Comparison of ENCODE assay signal across 28 cellular contexts in genomic region chr15:28129261-28129848, GRCh38. TPM values are rescaled to one million over a fixed set of nuclear protein-coding genes. Genes with fewer than 3 reads are reported as not detected.
"Had no signal": no experiment of that assay in that cellular context is flagged by ENCODE, and none has a peak within 500 bp of the region (broad histone marks: within the 10 kb centered on the region; RNA-seq: fewer than 3 reads in every experiment).

No MANE protein-coding gene starts in this region.

- H3K4me1 Mint-ChIP-seq: stimulated activated naive CD8-positive, alpha-beta T cell treated with anti-CD3 and anti-CD28 coated beads, Interleukin-15, amount 100 ng/mL, for 72 hours had no signal

- H3K9me3 Mint-ChIP-seq: activated B cell treated with CpG ODN at 0.5 μM for 24 hours; nephron; stimulated activated naive CD8-positive, alpha-beta T cell treated with anti-CD3 and anti-CD28 coated beads, Interleukin-15, amount 100 ng/mL, for 72 hours had no signal

- H3K9me3 ChIP-seq: body of pancreas, pancreas, psoas muscle, suprapubic skin, transverse colon had no signal

- H3K4me3 ChIP-seq: body of pancreas, pancreas, psoas muscle, suprapubic skin, transverse colon had no signal

- ATAC-seq: activated CD4-positive, alpha-beta T cell treated with anti-CD3 and anti-CD28 coated beads for 36 hours; body of pancreas; pancreas; psoas muscle; stimulated activated naive CD8-positive, alpha-beta T cell treated with anti-CD3 and anti-CD28 coated beads, Interleukin-15, amount 100 ng/mL, for 72 hours; T-helper 17 cell had no signal

- H3K27ac Mint-ChIP-seq: activated B cell treated with CpG ODN at 0.5 μM for 24 hours; activated CD4-positive, alpha-beta T cell treated with anti-CD3 and anti-CD28 coated beads for 36 hours; nephron; T-helper 17 cell had no signal

- H3K4me3 Mint-ChIP-seq: activated B cell treated with CpG ODN at 0.5 μM for 24 hours; activated CD4-positive, alpha-beta T cell treated with anti-CD3 and anti-CD28 coated beads for 36 hours; nephron; stimulated activated naive CD8-positive, alpha-beta T cell treated with anti-CD3 and anti-CD28 coated beads, Interleukin-15, amount 100 ng/mL, for 72 hours; T-helper 17 cell had no signal

- H3K27me3 Mint-ChIP-seq: activated B cell treated with CpG ODN at 0.5 μM for 24 hours; activated CD4-positive, alpha-beta T cell treated with anti-CD3 and anti-CD28 coated beads for 36 hours; stimulated activated naive CD8-positive, alpha-beta T cell treated with anti-CD3 and anti-CD28 coated beads, Interleukin-15, amount 100 ng/mL, for 72 hours; T-helper 17 cell had no signal

- DNase-seq: activated B cell treated with CpG ODN at 0.5 μM for 24 hours; activated CD4-positive, alpha-beta T cell treated with anti-CD3 and anti-CD28 coated beads for 36 hours; activated CD4-positive, alpha-beta T cell treated with anti-CD3 and anti-CD28 coated beads, Interleukin-2, amount 50 U/mL, for 4 hours; activated CD8-positive, alpha-beta memory T cell treated with anti-CD3 and anti-CD28 coated beads, Interleukin-2, amount 50 U/mL, for 48 hours; activated effector memory CD4-positive, alpha-beta T cell treated with anti-CD3 and anti-CD28 coated beads, Interleukin-2, amount 50 U/mL, for 16 hours; activated naive CD4-positive, alpha-beta T cell treated with anti-CD3 and anti-CD28 coated beads, Interleukin-2, amount 50 U/mL, for 16 hours; anterior cingulate cortex; body of pancreas; caudate nucleus; foreskin fibroblast; hippocampal formation; kidney glomerular epithelial cell; pancreas; psoas muscle; right cardiac atrium; stimulated activated CD4-positive, alpha-beta T cell treated with anti-CD3 and anti-CD28 coated beads, Interleukin-12 subunit alpha, Interleukin-12 subunit beta, amount 100 ng/mL, for 4 hours; stimulated activated CD4-positive, alpha-beta T cell treated with anti-CD3 and anti-CD28 coated beads, Interleukin-4, amount 100 ng/mL, for 4 hours; stimulated activated naive CD8-positive, alpha-beta T cell treated with anti-CD3 and anti-CD28 coated beads, Interleukin-15, amount 100 ng/mL, for 72 hours; SW 1271; T-helper 17 cell; transverse colon had no signal

- H3K27me3 ChIP-seq: body of pancreas, pancreas, suprapubic skin, transverse colon had no signal

- H3K27ac ChIP-seq: body of pancreas, pancreas, psoas muscle, suprapubic skin, transverse colon had no signal

- H3K4me1 ChIP-seq: body of pancreas, pancreas, psoas muscle, suprapubic skin, transverse colon had no signal

RNA-seq across cellular contexts. Expression of gene OCA2, which starts 30.2 kb away (rescaled TPM):
- total RNA-seq: activated B cell treated with CpG ODN at 0.5 μM for 24 hours; activated CD4-positive, alpha-beta T cell treated with anti-CD3 and anti-CD28 coated beads for 36 hours; activated CD8-positive, alpha-beta memory T cell treated with anti-CD3 and anti-CD28 coated beads for 36 hours; body of pancreas; epithelial cell of proximal tubule; fibroblast of lung; glomerular endothelial cell; myocyte; T-helper 17 cell had no signal
- polyA plus RNA-seq: fibroblast of lung had no signal
